32 cellular contexts compared by ENCODE assay signal in the genomic region with DNA sequence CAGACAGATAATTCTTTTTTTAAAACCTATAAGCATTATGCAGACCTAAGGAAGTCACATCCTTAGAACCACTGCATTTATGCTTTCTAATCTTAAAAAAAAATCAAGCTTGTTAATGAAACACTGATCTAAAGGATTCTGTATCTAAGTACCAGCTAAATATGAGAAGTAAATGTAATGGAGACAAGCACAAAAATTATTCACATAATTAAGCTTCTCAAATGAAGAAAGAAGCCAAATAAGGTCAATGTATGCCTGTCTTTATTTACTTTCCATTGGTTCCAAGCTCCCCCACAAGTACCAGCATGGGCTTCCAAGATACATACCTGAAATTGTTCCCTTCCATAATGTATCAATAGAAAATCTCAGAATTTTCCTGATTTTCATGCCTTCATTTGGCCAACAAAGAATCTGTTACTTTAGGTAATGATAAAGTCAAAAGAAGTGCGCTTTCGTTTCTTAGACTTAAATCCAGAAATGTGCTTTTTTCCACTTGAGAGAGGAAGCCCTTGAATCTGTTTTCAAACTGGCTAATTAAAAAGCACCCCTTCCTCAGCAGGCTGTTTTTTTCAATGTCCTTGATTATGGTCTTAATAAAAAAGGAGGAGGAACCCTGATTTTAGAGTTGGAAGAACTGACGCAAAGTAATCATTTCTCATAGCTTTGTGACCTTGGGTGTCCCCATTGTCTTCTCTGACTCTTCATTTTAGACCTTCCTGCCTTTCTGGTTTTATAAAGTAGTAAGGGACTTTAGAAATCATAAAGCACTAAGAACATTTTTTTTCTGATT. TPM values are rescaled to one million over a fixed set of nuclear protein-coding genes. Genes with fewer than 3 reads are reported as not detected.
DNase-seq lines count a peak whose midpoint lies in the region; ATAC-seq and TF ChIP-seq lines count a peak whose summit lies in the region.
"Had no signal": no experiment of that assay in that cellular context is flagged by ENCODE, and none has a peak within 500 bp of the region (broad histone marks: within the 10 kb centered on the region; RNA-seq: fewer than 3 reads in every experiment).

No MANE protein-coding gene starts in this region.

- no peak overlapping the region for H3K4me2 ChIP-seq in SK-N-SH
- H3K4me2 ChIP-seq: PC-9 had no signal

- CTCF ChIA-PET in SK-N-SH (lab: Yijun Ruan, JAX): interaction anchor here (1.2 kb wide), 1 partner anchor 207 kb away, joined by 3 read pairs; no protein-coding TSS in a partner anchor

- peaks cover 13% of the 10 kb centered on the region; the same call in 1 of the 2 replicates for H4K20me1 ChIP-seq in SK-N-SH (ENCODE audit: insufficient read depth)

- H3K27ac ChIP-seq in SK-N-SH (ENCODE audit: low read depth in 2 of 2, low read length in 1 of 2) (no peak overlapping the region), neutrophil (peak overlapping the region; percentile 99), uterus (peak overlapping the region; percentile 95 to 97)
- H3K27ac ChIP-seq: KMS-11, PC-9, SK-N-MC, suprapubic skin, upper lobe of right lung had no signal

- no peak for ATAC-seq in SK-N-SH treated with all-trans-retinoic acid at 6 μM for 48 hours
- no peak for ATAC-seq in HG03045 (IDR thresholded peaks at IDR 0.05; ENCODE audit: unreplicated experiment)
- no peak for ATAC-seq in HG03159 (IDR thresholded peaks at IDR 0.05; ENCODE audit: unreplicated experiment)
- ATAC-seq in GM21737 (IDR thresholded peaks at IDR 0.05; ENCODE audit: unreplicated experiment): no peak
- ATAC-seq: CD8-positive, alpha-beta T cell; sciatic nerve; stimulated activated memory B cell treated with anti-CD40 and anti-IgM and Interleukin-4, amounts not matched to agents 10 μg/mL and 1 μg/mL and 100 μg/mL, for 72 hours; T-helper 17 cell; upper lobe of right lung had no signal

- POLR2A ChIA-PET in SK-N-SH (lab: Yijun Ruan, JAX): no interaction called here

- H3K9ac ChIP-seq in SK-N-SH: no peak overlapping the region
- H3K9ac ChIP-seq: KMS-11 had no signal

- H3K9me2 ChIP-seq in SK-N-SH: no peaks in the 10 kb centered on the region

- H3K4me3 ChIP-seq in SK-N-SH (ENCODE audit: low read depth in 2 of 2, low read length in 1 of 2) (no peak overlapping the region), fibroblast of villous mesenchyme (ENCODE audit: low read depth, low read length) (no peak overlapping the region), neutrophil (ENCODE audit: low read depth in 1 of 2, low read length in 1 of 2) (peak overlapping the region; percentile 85 to 93), uterus (peak overlapping the region in 1 of 2 donors; percentile 79)
- H3K4me3 ChIP-seq: PC-9, SK-N-MC had no signal

- no peak overlapping the region for H2AFZ ChIP-seq in SK-N-SH (ENCODE audit: low read depth)
- H2AFZ ChIP-seq: PC-9 had no signal

- H3K36me3 ChIP-seq in SK-N-SH (replicated peaks in 1 of 2; ENCODE audit: control insufficient read depth in 1 of 2, insufficient read depth in 2 of 2, low read length in 1 of 2): peaks cover 23 to 25% of the 10 kb centered on the region in 2 experiments
- peaks cover 41% of the 10 kb centered on the region for H3K36me3 ChIP-seq in neutrophil
- H3K36me3 ChIP-seq in uterus: no peaks in the 10 kb centered on the region

- no peak for TF ChIP-seq EP300 in SK-N-SH (IDR thresholded peaks at IDR 0.05; ENCODE audit: borderline replicate concordance in 1 of 2, low read depth in 1 of 2, low read length in 1 of 2)

- no peak for TF ChIP-seq CTCF in SK-N-SH (IDR thresholded peaks at IDR 0.05)
- TF ChIP-seq CTCF in fibroblast of villous mesenchyme (IDR thresholded peaks at IDR 0.05; ENCODE audit: insufficient read depth, low read depth, low read length): no peak
- TF ChIP-seq CTCF in neutrophil (IDR thresholded peaks at IDR 0.05): no peak
- TF ChIP-seq CTCF in uterus (IDR thresholded peaks at IDR 0.05): no peak

- WGBS in SK-N-SH (ENCODE audit: low lambda C conversion rate): 96% methylated on average over 3 of the region's 3 CpGs

- no peak for DNase-seq in SK-N-SH
- DNase-seq in fibroblast of villous mesenchyme (ENCODE audit: low read depth): peak; percentile 42
- no peak for DNase-seq in uterus
- DNase-seq: activated CD4-positive, alpha-beta T cell treated with anti-CD3 and anti-CD28 coated beads, Interleukin-2, amount 50 U/mL, for 4 hours; activated CD4-positive, CD25-positive, alpha-beta regulatory T cell; activated gamma-delta T cell treated with Interleukin-2 at 50 U/mL for 16 hours; activated naive CD8-positive, alpha-beta T cell treated with anti-CD3 and anti-CD28 coated beads, Interleukin-2, amount 10 ng/mL, durations not matched to agents 7 days and 5 days; activated T-cell treated with anti-CD3 and anti-CD28 coated beads, Interleukin-2, amount 50 U/mL, for 48 hours; AML-193; caudate nucleus; CD8-positive, alpha-beta T cell; cortex of kidney; GOT3; hippocampal formation; MM.1S; NCI-H1417 treated with DMSO at 0.1 percent for 48 hours; NCI-H2081 treated with DMSO at 0.1 percent for 48 hours; NCI-H226; NCI-H69; PC-9; T-helper 17 cell; upper lobe of right lung had no signal

- intact Hi-C loops in uterus (cut with DNase I; ENCODE audit: low total_unique reads): no loop called here

- TF ChIP-seq POLR2A in uterus (IDR thresholded peaks at IDR 0.05): no peak

- H3K9me3 ChIP-seq in SK-N-SH (no peaks in the 10 kb centered on the region), neutrophil (peaks cover 6% of the 10 kb centered on the region), uterus (no peaks in the 10 kb centered on the region)
- H3K9me3 ChIP-seq: suprapubic skin, upper lobe of right lung had no signal

- peaks cover 19% of the 10 kb centered on the region for H3K79me2 ChIP-seq in SK-N-SH (ENCODE audit: insufficient read depth)

- H3K27me3 ChIP-seq in SK-N-SH (ENCODE audit: insufficient read depth): no peaks in the 10 kb centered on the region
- H3K27me3 ChIP-seq in neutrophil: no peaks in the 10 kb centered on the region
- H3K27me3 ChIP-seq in uterus: no peaks in the 10 kb centered on the region
- H3K27me3 ChIP-seq: suprapubic skin, upper lobe of right lung had no signal

- H3F3A ChIP-seq in SK-N-SH (replicated peaks; ENCODE audit: insufficient read depth): peaks cover 3% of the 10 kb centered on the region

- H3K4me1 ChIP-seq in SK-N-SH (ENCODE audit: control insufficient read depth in 1 of 2, insufficient read depth in 2 of 2, low read depth in 1 of 2, low read length in 1 of 2): peaks cover 19 to 20% of the 10 kb centered on the region in 2 experiments; a peak in 3 of 4 replicates
- H3K4me1 ChIP-seq in neutrophil (ENCODE audit: control insufficient read depth in 1 of 2, insufficient read depth in 1 of 2, low read depth in 1 of 2, low read length in 1 of 2): peaks cover 58 to 80% of the 10 kb centered on the region in 2 experiments
- no peaks in the 10 kb centered on the region for H3K4me1 ChIP-seq in uterus

- TF ChIP-seq RAD21 in SK-N-SH (IDR thresholded peaks at IDR 0.05; ENCODE audit: low read length): no peak

TF ChIP-seq in SK-N-SH treated with all-trans-retinoic acid at 6 μM for 48 hours, 23 proteins besides CTCF, POLR2A, EP300 and RAD21 (continues in another document):
- TF ChIP-seq, protein P1, sequence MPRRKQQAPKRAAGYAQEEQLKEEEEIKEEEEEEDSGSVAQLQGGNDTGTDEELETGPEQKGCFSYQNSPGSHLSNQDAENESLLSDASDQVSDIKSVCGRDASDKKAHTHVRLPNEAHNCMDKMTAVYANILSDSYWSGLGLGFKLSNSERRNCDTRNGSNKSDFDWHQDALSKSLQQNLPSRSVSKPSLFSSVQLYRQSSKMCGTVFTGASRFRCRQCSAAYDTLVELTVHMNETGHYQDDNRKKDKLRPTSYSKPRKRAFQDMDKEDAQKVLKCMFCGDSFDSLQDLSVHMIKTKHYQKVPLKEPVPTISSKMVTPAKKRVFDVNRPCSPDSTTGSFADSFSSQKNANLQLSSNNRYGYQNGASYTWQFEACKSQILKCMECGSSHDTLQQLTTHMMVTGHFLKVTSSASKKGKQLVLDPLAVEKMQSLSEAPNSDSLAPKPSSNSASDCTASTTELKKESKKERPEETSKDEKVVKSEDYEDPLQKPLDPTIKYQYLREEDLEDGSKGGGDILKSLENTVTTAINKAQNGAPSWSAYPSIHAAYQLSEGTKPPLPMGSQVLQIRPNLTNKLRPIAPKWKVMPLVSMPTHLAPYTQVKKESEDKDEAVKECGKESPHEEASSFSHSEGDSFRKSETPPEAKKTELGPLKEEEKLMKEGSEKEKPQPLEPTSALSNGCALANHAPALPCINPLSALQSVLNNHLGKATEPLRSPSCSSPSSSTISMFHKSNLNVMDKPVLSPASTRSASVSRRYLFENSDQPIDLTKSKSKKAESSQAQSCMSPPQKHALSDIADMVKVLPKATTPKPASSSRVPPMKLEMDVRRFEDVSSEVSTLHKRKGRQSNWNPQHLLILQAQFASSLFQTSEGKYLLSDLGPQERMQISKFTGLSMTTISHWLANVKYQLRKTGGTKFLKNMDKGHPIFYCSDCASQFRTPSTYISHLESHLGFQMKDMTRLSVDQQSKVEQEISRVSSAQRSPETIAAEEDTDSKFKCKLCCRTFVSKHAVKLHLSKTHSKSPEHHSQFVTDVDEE (CRISPR knock-in tag; IDR thresholded peaks at IDR 0.05): no peak

TF ChIP-seq in SK-N-SH, 30 proteins besides CTCF, POLR2A, EP300 and RAD21:
- no peak for TF ChIP-seq SIN3A (IDR thresholded peaks at IDR 0.05; ENCODE audit: borderline replicate concordance, low read depth, low read length)
- TF ChIP-seq, protein P2, sequence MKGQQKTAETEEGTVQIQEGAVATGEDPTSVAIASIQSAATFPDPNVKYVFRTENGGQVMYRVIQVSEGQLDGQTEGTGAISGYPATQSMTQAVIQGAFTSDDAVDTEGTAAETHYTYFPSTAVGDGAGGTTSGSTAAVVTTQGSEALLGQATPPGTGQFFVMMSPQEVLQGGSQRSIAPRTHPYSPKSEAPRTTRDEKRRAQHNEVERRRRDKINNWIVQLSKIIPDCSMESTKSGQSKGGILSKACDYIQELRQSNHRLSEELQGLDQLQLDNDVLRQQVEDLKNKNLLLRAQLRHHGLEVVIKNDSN (IDR thresholded peaks at IDR 0.05; ENCODE audit: borderline replicate concordance, low read depth): no peak
- TF ChIP-seq RCOR1 (IDR thresholded peaks at IDR 0.05; ENCODE audit: low read length): no peak
- no peak for TF ChIP-seq FOXM1 (IDR thresholded peaks at IDR 0.05; ENCODE audit: low read depth)
- no peak for TF ChIP-seq SMC3 (IDR thresholded peaks at IDR 0.05; ENCODE audit: low read depth, low read length)
- no peak for TF ChIP-seq JUND (IDR thresholded peaks at IDR 0.05)
- no peak for TF ChIP-seq FOSL2 (IDR thresholded peaks at IDR 0.05; ENCODE audit: borderline replicate concordance, low read depth)
- no peak for TF ChIP-seq GABPA (IDR thresholded peaks at IDR 0.05; ENCODE audit: low read depth)
- TF ChIP-seq POLR2AphosphoS5 (IDR thresholded peaks at IDR 0.05; ENCODE audit: low read depth, low read length): no peak
- TF ChIP-seq RFX5 (IDR thresholded peaks at IDR 0.05; ENCODE audit: low read length): no peak

RNA-seq across cellular contexts. Expression of gene RGS2, which starts 3.8 kb away (rescaled TPM):
- 47.1 and 53.9 TPM in 2 replicates for polyA plus RNA-seq in SK-N-SH (2012; rRNA removed)
- polyA plus RNA-seq in SK-N-SH (2012; cell fraction: cytosol; rRNA removed): 59.6 and 88.1 TPM in 2 replicates
- 49.8 and 91.8 TPM in 2 replicates for polyA plus RNA-seq in SK-N-SH (2012; cell fraction: nucleus; rRNA removed)
- 25.9 and 41.9 TPM in 2 replicates for total RNA-seq in fibroblast of villous mesenchyme
- total RNA-seq in uterus: 100 to 1,000 TPM; 103 to 164 (median 134) TPM

Comparison
In these comparisons a context has a peak if more than half of its experiments do, and no peak if none do; other contexts are left out.
1. H3K27ac ChIP-seq: peak in neutrophil (single experiment) and uterus (2 of 2); none in SK-N-SH (0 of 2).
2. H3K4me3 ChIP-seq: peak in neutrophil (2 of 2); none in SK-N-SH (0 of 2) and fibroblast of villous mesenchyme (single experiment).